In the genomic region with DNA sequence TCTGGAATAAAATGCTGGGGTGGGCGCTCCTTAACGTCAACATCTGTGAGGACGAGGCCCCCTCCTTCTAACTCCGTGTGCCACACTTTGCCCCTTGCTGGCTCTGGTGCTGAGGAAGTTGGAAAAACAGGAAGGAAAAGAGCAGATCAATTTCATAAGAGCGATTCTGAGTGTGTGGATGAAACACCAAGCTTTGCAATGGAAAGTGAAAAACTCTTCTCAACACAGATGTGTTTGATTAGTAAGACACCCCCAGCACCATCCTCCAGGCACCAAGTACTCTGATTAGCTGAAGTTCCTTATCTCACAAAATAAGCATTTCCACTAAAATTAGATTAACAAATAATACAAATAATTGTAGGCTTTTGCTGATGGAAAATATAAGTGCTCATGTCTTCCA, we compare ENCODE assay signal across 25 cellular contexts.
"Had no signal": no experiment of that assay in that cellular context is flagged by ENCODE, and none has a peak within 500 bp of the region (broad histone marks: within the 10 kb centered on the region; RNA-seq: fewer than 3 reads in every experiment).

No MANE protein-coding gene starts in this region.

- H3K27ac ChIP-seq: ascending aorta, body of pancreas, PC-9 had no signal

- H3K4me1 ChIP-seq: ascending aorta, body of pancreas had no signal

- H3K9me3 ChIP-seq: ascending aorta, body of pancreas had no signal

- H3K4me2 ChIP-seq: PC-9 had no signal

- ATAC-seq: activated CD8-positive, alpha-beta memory T cell treated with anti-CD3 and anti-CD28 coated beads, Interleukin-2, amount 10 ng/mL, durations not matched to agents 7 days and 5 days; activated naive CD4-positive, alpha-beta T cell treated with anti-CD3 and anti-CD28 coated beads, Interleukin-2, amount 50 U/mL, for 72 hours; body of pancreas; WTC11 had no signal

- H3K36me3 ChIP-seq: ascending aorta had no signal

- H3K4me3 ChIP-seq: ascending aorta, body of pancreas, PC-9 had no signal

- H3K27me3 ChIP-seq: ascending aorta, body of pancreas had no signal

- H2AFZ ChIP-seq: PC-9 had no signal

- DNase-seq: activated CD4-positive, alpha-beta T cell treated with anti-CD3 and anti-CD28 coated beads for 48 hours; activated CD4-positive, alpha-beta T cell treated with anti-CD3 and anti-CD28 coated beads, Interleukin-2, amount 50 U/mL, for 4 hours; activated CD4-positive, CD25-positive, alpha-beta regulatory T cell treated with anti-CD3 and anti-CD28 coated beads, Interleukin-2, amount 50 U/mL, for 72 hours; activated CD8-positive, alpha-beta memory T cell treated with anti-CD3 and anti-CD28 coated beads, Interleukin-2, amount 10 ng/mL, durations not matched to agents 7 days and 5 days; activated effector memory CD4-positive, alpha-beta T cell treated with Interleukin-2 at 50 U/mL for 16 hours; activated naive CD4-positive, alpha-beta T cell; activated naive CD8-positive, alpha-beta T cell treated with anti-CD3 and anti-CD28 coated beads, Interleukin-2, amount 50 U/mL, for 24 hours; activated T-cell treated with anti-CD3 and anti-CD28 coated beads, Interleukin-2, amount 50 U/mL, for 24 hours; amniotic stem cell; body of pancreas; central memory CD4-positive, alpha-beta T cell; IMR-90; KBM-7; NCI-H1105 treated with DMSO at 0.1 percent for 48 hours; NCI-H1436 treated with DMSO at 0.1 percent for 48 hours; NCI-H187 treated with DMSO at 0.1 percent for 48 hours; NCI-H2081 treated with DMSO at 0.1 percent for 48 hours; NCI-H446 treated with DMSO at 0.1 percent for 48 hours; NCI-H774; PC-9; SHP77 treated with DMSO at 0.1 percent for 48 hours; SW 1271 had no signal
